In the genomic region with DNA sequence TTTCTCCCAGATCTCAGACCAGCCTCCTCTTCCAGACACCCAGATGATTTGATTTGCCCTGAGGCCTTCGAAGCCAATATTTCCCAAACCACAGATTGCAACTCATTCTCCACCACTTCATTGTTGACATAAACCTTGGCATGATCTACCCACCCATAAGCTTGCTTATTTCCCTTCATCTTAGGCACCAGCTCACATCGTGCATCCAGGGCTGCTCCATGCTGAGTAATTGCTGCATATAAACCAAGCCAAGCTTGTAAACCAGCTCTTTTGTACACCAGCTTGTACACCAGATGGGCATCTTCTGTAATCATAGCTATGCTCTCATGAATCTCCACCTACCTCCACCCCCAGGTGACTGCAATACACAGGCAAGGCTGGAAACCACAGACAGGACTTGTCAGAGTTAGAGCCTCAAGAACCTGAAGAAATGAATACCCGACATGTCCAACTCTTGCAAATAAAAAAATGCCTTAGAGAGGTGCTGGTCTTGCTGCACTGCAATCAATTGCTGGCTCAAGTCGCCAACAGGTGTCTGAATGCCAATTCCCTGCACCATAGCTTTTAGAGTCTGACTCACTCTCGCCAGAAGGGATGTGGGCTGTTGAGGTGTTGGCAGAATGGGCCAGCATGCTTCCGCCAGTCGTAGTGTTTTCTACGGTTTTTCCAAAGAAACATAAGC, we compare ENCODE assay signal across 11 cellular contexts. TPM values are rescaled to one million over a fixed set of nuclear protein-coding genes. Genes with fewer than 3 reads are reported as not detected.
DNase-seq lines count a peak whose midpoint lies in the region; ATAC-seq and TF ChIP-seq lines count a peak whose summit lies in the region.
"Had no signal": no experiment of that assay in that cellular context is flagged by ENCODE, and none has a peak within 500 bp of the region (broad histone marks: within the 10 kb centered on the region; RNA-seq: fewer than 3 reads in every experiment).

No MANE protein-coding gene starts in this region.

- peaks cover 5% of the 10 kb centered on the region for H3K9me3 Mint-ChIP-seq in CD4-positive, alpha-beta T cell
- peaks cover 6% of the 10 kb centered on the region for H3K9me3 Mint-ChIP-seq in activated T-helper 17 cell treated with anti-CD3 and anti-CD28 coated beads, Interleukin-2, amount 50 U/mL, for 72 hours
- no peaks in the 10 kb centered on the region for H3K9me3 Mint-ChIP-seq in endothelial cell (ENCODE audit: unreplicated experiment)

- peak overlapping the region; percentile 96 for H3K27ac Mint-ChIP-seq in CD4-positive, alpha-beta T cell
- peak overlapping the region; percentile 75 for H3K27ac Mint-ChIP-seq in activated T-helper 17 cell treated with anti-CD3 and anti-CD28 coated beads, Interleukin-2, amount 50 U/mL, for 72 hours
- H3K27ac Mint-ChIP-seq in endothelial cell (ENCODE audit: unreplicated experiment): no peak overlapping the region
- H3K27ac Mint-ChIP-seq: progenitor cell of endocrine pancreas had no signal

- peak in 7 of 10 experiments; percentile 31 to 56 (median 45) for DNase-seq in CD4-positive, alpha-beta T cell
- peak; percentile 66 for DNase-seq in NCI-H446 treated with DMSO at 0.1 percent for 48 hours (lab: John Stamatoyannopoulos, UW)
- peak; percentile 65 for DNase-seq in inferior parietal cortex (ENCODE audit: extremely low spot score)
- no peak for DNase-seq in HPDE6-E6E7 (ENCODE audit: extremely low spot score)
- no peak for DNase-seq in endothelial cell (ENCODE audit: low spot score)
- DNase-seq: stomach had no signal

- intact Hi-C loops in CD4-positive, alpha-beta T cell (cut with DNase I, micrococcal nuclease): no loop called here

- POLR2A ChIA-PET in CD4-positive, alpha-beta T cell (lab: Charles Lee): interaction anchor here (0.9 to 10.7 kb wide), 15 partner anchors 8 to 133 kb away, joined by 3 to 138 read pairs (median 6); partner anchors contain the start of gene TRABD2A

- peak overlapping the region; percentile 59 for H3K27ac ChIP-seq in CD4-positive, alpha-beta T cell (ENCODE audit: low read depth, low read length)
- H3K27ac ChIP-seq: coronary artery, stomach had no signal

- no peak for TF ChIP-seq CTCF in CD4-positive, alpha-beta T cell (IDR thresholded peaks at IDR 0.05)
- no peak for TF ChIP-seq CTCF in endothelial cell (IDR thresholded peaks at IDR 0.05; ENCODE audit: unreplicated experiment)

- CTCF ChIA-PET in CD4-positive, alpha-beta T cell (lab: Charles Lee): interaction anchor here (1.4 to 3.9 kb wide), 2 partner anchors 33 to 77 kb away, joined by 5 to 17 read pairs; no protein-coding TSS in a partner anchor

- H3K36me3 Mint-ChIP-seq in CD4-positive, alpha-beta T cell (ENCODE audit: low read depth): peaks cover 67% of the 10 kb centered on the region
- peaks cover 21% of the 10 kb centered on the region for H3K36me3 Mint-ChIP-seq in activated T-helper 17 cell treated with anti-CD3 and anti-CD28 coated beads, Interleukin-2, amount 50 U/mL, for 72 hours (ENCODE audit: low read depth)
- peaks cover 5% of the 10 kb centered on the region for H3K36me3 Mint-ChIP-seq in endothelial cell (ENCODE audit: low read depth, unreplicated experiment)

- peak overlapping the region; percentile 82 for H3K4me3 Mint-ChIP-seq in CD4-positive, alpha-beta T cell
- peak overlapping the region; percentile 76 for H3K4me3 Mint-ChIP-seq in activated T-helper 17 cell treated with anti-CD3 and anti-CD28 coated beads, Interleukin-2, amount 50 U/mL, for 72 hours
- no peak overlapping the region for H3K4me3 Mint-ChIP-seq in endothelial cell (ENCODE audit: unreplicated experiment)

- H3K9me3 ChIP-seq in CD4-positive, alpha-beta T cell (ENCODE audit: control insufficient read depth, low read length): peaks cover 9% of the 10 kb centered on the region

- H3K27me3 Mint-ChIP-seq in CD4-positive, alpha-beta T cell: no peaks in the 10 kb centered on the region
- H3K27me3 Mint-ChIP-seq in activated T-helper 17 cell treated with anti-CD3 and anti-CD28 coated beads, Interleukin-2, amount 50 U/mL, for 72 hours: no peaks in the 10 kb centered on the region
- no peaks in the 10 kb centered on the region for H3K27me3 Mint-ChIP-seq in endothelial cell (ENCODE audit: unreplicated experiment)

- peaks cover 94% of the 10 kb centered on the region for H3K4me1 Mint-ChIP-seq in CD4-positive, alpha-beta T cell (ENCODE audit: low read depth)
- H3K4me1 Mint-ChIP-seq in activated T-helper 17 cell treated with anti-CD3 and anti-CD28 coated beads, Interleukin-2, amount 50 U/mL, for 72 hours: peaks cover 82% of the 10 kb centered on the region
- no peaks in the 10 kb centered on the region for H3K4me1 Mint-ChIP-seq in endothelial cell (ENCODE audit: unreplicated experiment)

- H3K27me3 ChIP-seq in CD4-positive, alpha-beta T cell (ENCODE audit: control insufficient read depth, insufficient read depth, low read length): no peaks in the 10 kb centered on the region
- H3K27me3 ChIP-seq: stomach had no signal

- ATAC-seq in CD4-positive, alpha-beta T cell (ENCODE audit: poor library complexity): peak; percentile 38
- ATAC-seq in activated T-helper 17 cell treated with anti-CD3 and anti-CD28 coated beads, Interleukin-2, amount 50 U/mL, for 72 hours (replicated peaks): peak; percentile 66
- no peak for ATAC-seq in HG02870 (IDR thresholded peaks at IDR 0.05; ENCODE audit: unreplicated experiment)
- ATAC-seq in SK-N-SH treated with all-trans-retinoic acid at 6 μM for 48 hours: no peak

TF ChIP-seq in SK-N-SH treated with all-trans-retinoic acid at 6 μM for 48 hours, 23 proteins besides CTCF, POLR2A, EP300 and RAD21:
- TF ChIP-seq TOX (CRISPR knock-in tag; IDR thresholded peaks at IDR 0.05; ENCODE audit: borderline replicate concordance) (no peak), CSRNP3 (CRISPR knock-in tag; IDR thresholded peaks at IDR 0.05) (no peak), TSHZ2 (CRISPR knock-in tag; IDR thresholded peaks at IDR 0.05) (no peak)

RNA-seq across cellular contexts. Expression of gene TRABD2A, which starts 31.5 kb away (rescaled TPM):
- total RNA-seq in CD4-positive, alpha-beta T cell: 100 to 1,000 TPM; 166 to 170 TPM
- total RNA-seq in activated T-helper 17 cell treated with anti-CD3 and anti-CD28 coated beads, Interleukin-2, amount 50 U/mL, for 72 hours: 10 to 100 TPM; 28.6 to 32.3 TPM
- 7.2 TPM for total RNA-seq in endothelial cell (ENCODE audit: unreplicated experiment)

RNA-seq across cellular contexts. Expression of gene TMSB10, which starts 56.0 kb away (rescaled TPM):
- 1,000 to 10,000 TPM; 1,969 to 2,001 TPM for total RNA-seq in CD4-positive, alpha-beta T cell
- total RNA-seq in activated T-helper 17 cell treated with anti-CD3 and anti-CD28 coated beads, Interleukin-2, amount 50 U/mL, for 72 hours: 1,000 to 10,000 TPM; 2,616 to 3,068 TPM
- total RNA-seq in endothelial cell (ENCODE audit: unreplicated experiment): 3,500 TPM

Comparison
In these comparisons a context has a peak if more than half of its experiments do, and no peak if none do; other contexts are left out.
1. ATAC-seq: peak in CD4-positive, alpha-beta T cell (single experiment) and activated T-helper 17 cell treated with anti-CD3 and anti-CD28 coated beads, Interleukin-2, amount 50 U/mL, for 72 hours (single experiment); none in HG02870 (single experiment) and SK-N-SH treated with all-trans-retinoic acid at 6 μM for 48 hours (single experiment).
2. DNase-seq: peak in CD4-positive, alpha-beta T cell (7 of 10), NCI-H446 treated with DMSO at 0.1 percent for 48 hours (single experiment) and inferior parietal cortex (single experiment); none in HPDE6-E6E7 (single experiment) and endothelial cell (single experiment).
3. RNA of gene TRABD2A, which starts 31.5 kb away (total RNA-seq): 166 to 170 TPM in CD4-positive, alpha-beta T cell; 28.6 to 32.3 TPM in activated T-helper 17 cell treated with anti-CD3 and anti-CD28 coated beads, Interleukin-2, amount 50 U/mL, for 72 hours and 7.2 TPM in endothelial cell (single experiment); every median in the first group is over 4 times any median in the second.